1 cellular context compared by ENCODE assay signal in genomic region chr17:8300629-8301242, GRCh38.
TF ChIP-seq lines count a peak whose summit lies in the region.

No MANE protein-coding gene starts in this region.

TF ChIP-seq in HCT116, 20 proteins besides CTCF, POLR2A, EP300 and RAD21:
- TF ChIP-seq CBX3 (IDR thresholded peaks at IDR 0.05; ENCODE audit: low read depth) (peak; percentile 48; the same call in 1 of the 2 replicates), JUND (IDR thresholded peaks at IDR 0.05) (no peak)
